1 cellular context compared by ENCODE assay signal in genomic region chr10:21171197-21171935, GRCh38.
TF ChIP-seq lines count a peak whose summit lies in the region.

No MANE protein-coding gene starts in this region.

TF ChIP-seq in H1, 55 proteins besides CTCF, POLR2A, EP300 and RAD21 (continued from another document):
- TF ChIP-seq SIN3A (conservative IDR thresholded peaks at IDR 0.05 in 1 of 2, IDR thresholded peaks at IDR 0.05 in 1 of 2; ENCODE audit: low read depth in 1 of 2, low read length in 2 of 2) (no peak), SP2 (IDR thresholded peaks at IDR 0.05; ENCODE audit: low read length) (no peak), CHD2 (IDR thresholded peaks at IDR 0.05; ENCODE audit: low read length) (no peak), SRF (IDR thresholded peaks at IDR 0.05; ENCODE audit: low read depth, low read length) (no peak), CHD7 (IDR thresholded peaks at IDR 0.05; ENCODE audit: insufficient replicate concordance, low read length) (no peak), ATF3 (IDR thresholded peaks at IDR 0.05; ENCODE audit: insufficient read depth, low read depth, low read length) (no peak), USF2 (IDR thresholded peaks at IDR 0.05; ENCODE audit: low read length) (no peak), TCF12 (IDR thresholded peaks at IDR 0.05; ENCODE audit: low read depth, low read length) (no peak), HDAC2 (IDR thresholded peaks at IDR 0.05; ENCODE audit: borderline replicate concordance in 1 of 2, low read depth in 2 of 2, low read length in 2 of 2) (no peak), CBX5 (IDR thresholded peaks at IDR 0.05; ENCODE audit: low read depth, low read length) (no peak), EGR1 (IDR thresholded peaks at IDR 0.05; ENCODE audit: borderline replicate concordance, low read depth, low read length) (no peak), CTBP2 (IDR thresholded peaks at IDR 0.05; ENCODE audit: borderline replicate concordance, insufficient read depth, insufficient read length, low read length) (no peak), MAFK (IDR thresholded peaks at IDR 0.05; ENCODE audit: low read depth, low read length) (no peak), YY1 (IDR thresholded peaks at IDR 0.05; ENCODE audit: low read depth, low read length) (no peak)
TF ChIP-seq in H1: peak in this region for 0.
